8 cellular contexts compared by ENCODE assay signal in the genomic region with DNA sequence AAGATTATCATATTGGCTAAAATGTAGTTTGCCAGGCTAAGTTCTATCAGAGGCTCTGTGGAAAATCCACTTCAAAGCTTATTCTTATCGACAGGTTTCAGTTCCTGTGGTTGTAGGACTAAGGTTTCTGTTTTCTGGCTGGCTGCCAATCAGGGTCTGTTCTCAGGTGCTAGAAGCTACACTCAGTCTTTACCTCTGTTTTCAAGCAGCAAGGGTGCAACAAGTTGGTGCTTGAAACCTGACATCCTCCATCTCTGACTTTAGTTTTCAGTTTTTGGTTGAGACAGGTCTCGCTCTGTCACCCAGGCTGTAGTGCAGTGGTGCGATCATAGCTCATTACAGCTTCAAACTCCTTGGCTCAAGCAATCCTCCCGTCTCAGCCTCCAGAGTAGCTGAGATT.
DNase-seq lines count a peak whose midpoint lies in the region; ATAC-seq lines count a peak whose summit lies in the region.

No MANE protein-coding gene starts in this region.

- peak; percentile 90 for ATAC-seq in HG03432 (IDR thresholded peaks at IDR 0.05; ENCODE audit: unreplicated experiment)

- peak; percentile 4 for DNase-seq in NOMO-1 treated with DMSO at 0.1 percent for 48 hours (lab: John Stamatoyannopoulos, UW; ENCODE audit: unreplicated experiment)
- DNase-seq in NOMO-1 treated with dmso at 0.1 percent for 144 hours (lab: John Stamatoyannopoulos, UW; ENCODE audit: unreplicated experiment): no peak
- DNase-seq in activated CD8-positive, alpha-beta memory T cell treated with anti-CD3 and anti-CD28 coated beads, Interleukin-2, amount 50 U/mL, for 4 hours: peak; percentile 17
- DNase-seq in stimulated activated naive CD4-positive, alpha-beta T cell treated with Interleukin-2 at 50 U/mL for 16 hours (lab: John Stamatoyannopoulos, UW): peak; percentile 5
- no peak for DNase-seq in NCI-H2227 (lab: John Stamatoyannopoulos, UW; ENCODE audit: unreplicated experiment)
- no peak for DNase-seq in NCI-H526 (lab: John Stamatoyannopoulos, UW)
- no peak for DNase-seq in NCI-H524 (lab: John Stamatoyannopoulos, UW)

Comparison
In these comparisons a context has a peak if more than half of its experiments do, and no peak if none do; other contexts are left out.
1. DNase-seq: peak in NOMO-1 treated with DMSO at 0.1 percent for 48 hours (single experiment), activated CD8-positive, alpha-beta memory T cell treated with anti-CD3 and anti-CD28 coated beads, Interleukin-2, amount 50 U/mL, for 4 hours (single experiment) and stimulated activated naive CD4-positive, alpha-beta T cell treated with Interleukin-2 at 50 U/mL for 16 hours (single experiment); none in NOMO-1 treated with dmso at 0.1 percent for 144 hours (single experiment), NCI-H2227 (single experiment), NCI-H526 (0 of 2) and NCI-H524 (0 of 2).